1 cellular context compared by ENCODE assay signal in the genomic region with DNA sequence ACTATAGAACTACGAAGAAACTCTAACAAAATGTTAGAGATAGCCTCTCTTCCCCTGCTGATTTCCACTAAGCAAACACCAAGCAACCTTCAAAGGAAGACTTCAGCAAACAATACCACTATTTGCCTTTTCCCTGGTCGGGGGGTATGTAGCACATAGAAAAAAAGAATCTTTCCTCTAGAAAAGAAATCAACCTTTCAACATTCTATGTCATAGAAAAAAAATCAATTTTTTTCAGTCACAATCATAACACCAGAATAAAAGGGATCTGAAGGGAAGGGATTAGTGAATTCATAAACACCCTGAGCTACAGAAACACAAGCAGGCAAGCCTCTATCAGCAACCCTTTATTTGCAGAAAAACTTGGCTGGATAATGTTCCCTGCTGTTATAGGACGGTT.
TF ChIP-seq lines count a peak whose summit lies in the region.

No MANE protein-coding gene starts in this region.

TF ChIP-seq in HepG2, 621 proteins besides CTCF, POLR2A, EP300 and RAD21 (continued from another document and continues in another):
- TF ChIP-seq USF2 (IDR thresholded peaks at IDR 0.05; ENCODE audit: low read depth, low read length) (no peak), USF2 (CRISPR knock-in tag; IDR thresholded peaks at IDR 0.05; ENCODE audit: borderline replicate concordance) (no peak), ZNF282 (IDR thresholded peaks at IDR 0.05; ENCODE audit: partially characterized antibody) (no peak), ZNF710 (CRISPR knock-in tag; IDR thresholded peaks at IDR 0.05; ENCODE audit: borderline replicate concordance) (peak; percentile 63; the same call in 1 of the 2 replicates), SAP130 (CRISPR knock-in tag; IDR thresholded peaks at IDR 0.05; ENCODE audit: low read depth) (peak; percentile 81), PHF5A (CRISPR knock-in tag; IDR thresholded peaks at IDR 0.05; ENCODE audit: low read depth, unreplicated experiment) (peak; percentile 68), ZNF281 (CRISPR knock-in tag; IDR thresholded peaks at IDR 0.05; ENCODE audit: borderline replicate concordance) (peak; percentile 14; the same call in 1 of the 2 replicates), RFX3 (CRISPR knock-in tag; IDR thresholded peaks at IDR 0.05) (no peak), ATF4 (CRISPR knock-in tag; IDR thresholded peaks at IDR 0.05) (peak in 1 of 2 experiments; percentile 54; a peak in 1 of 4 replicates), SRF (IDR thresholded peaks at IDR 0.05; ENCODE audit: low read depth, low read length) (no peak), ZNF441 (CRISPR knock-in tag; IDR thresholded peaks at IDR 0.05; ENCODE audit: borderline replicate concordance) (no peak), FOXA1 (IDR thresholded peaks at IDR 0.05) (peak; percentile 72; the same call in 1 of the 2 replicates), FOXA1 (CRISPR knock-in tag; IDR thresholded peaks at IDR 0.05) (peak; percentile 90), GATAD1 (CRISPR knock-in tag; IDR thresholded peaks at IDR 0.05) (peak; percentile 39; the same call in 1 of the 2 replicates), GFI1 (CRISPR knock-in tag; IDR thresholded peaks at IDR 0.05; ENCODE audit: borderline replicate concordance) (peak; percentile 63), ZNF484 (CRISPR knock-in tag; IDR thresholded peaks at IDR 0.05; ENCODE audit: borderline replicate concordance, low read depth) (no peak), HMG20B (CRISPR knock-in tag; conservative IDR thresholded peaks at IDR 0.05) (peak; percentile 58; the same call in 1 of the 2 replicates), MEF2D (CRISPR knock-in tag; IDR thresholded peaks at IDR 0.05) (0 out of 2 replicates have a peak, but pooled peaks have one; percentile 54), HES4 (CRISPR knock-in tag; IDR thresholded peaks at IDR 0.05; ENCODE audit: borderline replicate concordance) (no peak), HDAC2 (CRISPR knock-in tag; IDR thresholded peaks at IDR 0.05) (peak; percentile 87), ZNF362 (CRISPR knock-in tag; IDR thresholded peaks at IDR 0.05; ENCODE audit: borderline replicate concordance) (peak; percentile 89; the same call in 1 of the 2 replicates), MBD4 (IDR thresholded peaks at IDR 0.05; ENCODE audit: borderline replicate concordance, low read length) (0 out of 2 replicates have a peak, but pooled peaks have one; percentile 45), PHF21A (CRISPR knock-in tag; IDR thresholded peaks at IDR 0.05) (peak; percentile 87), BCL6 (CRISPR knock-in tag; IDR thresholded peaks at IDR 0.05) (peak; percentile 95), FOXA3 (CRISPR knock-in tag; IDR thresholded peaks at IDR 0.05) (peak; percentile 90), FOXO1 (CRISPR knock-in tag; IDR thresholded peaks at IDR 0.05) (peak; percentile 73), ZNF331 (CRISPR knock-in tag; IDR thresholded peaks at IDR 0.05) (peak; percentile 51; the same call in 1 of the 2 replicates), ZNF34 (CRISPR knock-in tag; IDR thresholded peaks at IDR 0.05; ENCODE audit: borderline replicate concordance) (0 out of 2 replicates have a peak, but pooled peaks have one; percentile 59), RARA (CRISPR knock-in tag; IDR thresholded peaks at IDR 0.05) (peak; percentile 80), ZNF33A (CRISPR knock-in tag; IDR thresholded peaks at IDR 0.05; ENCODE audit: borderline replicate concordance) (peak; percentile 55; the same call in 1 of the 2 replicates), CEBPZ (IDR thresholded peaks at IDR 0.05; ENCODE audit: low read length) (no peak), TARDBP (CRISPR knock-in tag; IDR thresholded peaks at IDR 0.05) (0 out of 2 replicates have a peak, but pooled peaks have one; percentile 14)
- TF ChIP-seq, protein P1, sequence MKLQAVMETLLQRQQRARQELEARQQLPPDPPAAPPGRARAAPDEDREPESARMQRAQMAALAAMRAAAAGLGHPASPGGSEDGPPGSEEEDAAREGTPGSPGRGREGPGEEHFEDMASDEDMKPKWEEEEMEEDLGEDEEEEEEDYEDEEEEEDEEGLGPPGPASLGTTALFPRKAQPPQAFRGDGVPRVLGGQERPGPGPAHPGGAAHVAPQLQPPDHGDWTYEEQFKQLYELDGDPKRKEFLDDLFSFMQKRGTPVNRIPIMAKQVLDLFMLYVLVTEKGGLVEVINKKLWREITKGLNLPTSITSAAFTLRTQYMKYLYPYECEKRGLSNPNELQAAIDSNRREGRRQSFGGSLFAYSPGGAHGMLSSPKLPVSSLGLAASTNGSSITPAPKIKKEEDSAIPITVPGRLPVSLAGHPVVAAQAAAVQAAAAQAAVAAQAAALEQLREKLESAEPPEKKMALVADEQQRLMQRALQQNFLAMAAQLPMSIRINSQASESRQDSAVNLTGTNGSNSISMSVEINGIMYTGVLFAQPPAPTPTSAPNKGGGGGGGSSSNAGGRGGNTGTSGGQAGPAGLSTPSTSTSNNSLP (IDR thresholded peaks at IDR 0.05; ENCODE audit: low read depth, low read length) = peak; percentile 88
- TF ChIP-seq, protein P2, sequence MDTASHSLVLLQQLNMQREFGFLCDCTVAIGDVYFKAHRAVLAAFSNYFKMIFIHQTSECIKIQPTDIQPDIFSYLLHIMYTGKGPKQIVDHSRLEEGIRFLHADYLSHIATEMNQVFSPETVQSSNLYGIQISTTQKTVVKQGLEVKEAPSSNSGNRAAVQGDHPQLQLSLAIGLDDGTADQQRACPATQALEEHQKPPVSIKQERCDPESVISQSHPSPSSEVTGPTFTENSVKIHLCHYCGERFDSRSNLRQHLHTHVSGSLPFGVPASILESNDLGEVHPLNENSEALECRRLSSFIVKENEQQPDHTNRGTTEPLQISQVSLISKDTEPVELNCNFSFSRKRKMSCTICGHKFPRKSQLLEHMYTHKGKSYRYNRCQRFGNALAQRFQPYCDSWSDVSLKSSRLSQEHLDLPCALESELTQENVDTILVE (CRISPR knock-in tag; IDR thresholded peaks at IDR 0.05) = peak; percentile 39; the same call in 1 of the 2 replicates
- TF ChIP-seq, protein P3, sequence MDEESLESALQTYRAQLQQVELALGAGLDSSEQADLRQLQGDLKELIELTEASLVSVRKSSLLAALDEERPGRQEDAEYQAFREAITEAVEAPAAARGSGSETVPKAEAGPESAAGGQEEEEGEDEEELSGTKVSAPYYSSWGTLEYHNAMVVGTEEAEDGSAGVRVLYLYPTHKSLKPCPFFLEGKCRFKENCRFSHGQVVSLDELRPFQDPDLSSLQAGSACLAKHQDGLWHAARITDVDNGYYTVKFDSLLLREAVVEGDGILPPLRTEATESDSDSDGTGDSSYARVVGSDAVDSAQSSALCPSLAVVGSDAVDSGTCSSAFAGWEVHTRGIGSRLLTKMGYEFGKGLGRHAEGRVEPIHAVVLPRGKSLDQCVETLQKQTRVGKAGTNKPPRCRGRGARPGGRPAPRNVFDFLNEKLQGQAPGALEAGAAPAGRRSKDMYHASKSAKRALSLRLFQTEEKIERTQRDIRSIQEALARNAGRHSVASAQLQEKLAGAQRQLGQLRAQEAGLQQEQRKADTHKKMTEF (CRISPR knock-in tag; IDR thresholded peaks at IDR 0.05) = peak; percentile 73
- TF ChIP-seq, protein P4, sequence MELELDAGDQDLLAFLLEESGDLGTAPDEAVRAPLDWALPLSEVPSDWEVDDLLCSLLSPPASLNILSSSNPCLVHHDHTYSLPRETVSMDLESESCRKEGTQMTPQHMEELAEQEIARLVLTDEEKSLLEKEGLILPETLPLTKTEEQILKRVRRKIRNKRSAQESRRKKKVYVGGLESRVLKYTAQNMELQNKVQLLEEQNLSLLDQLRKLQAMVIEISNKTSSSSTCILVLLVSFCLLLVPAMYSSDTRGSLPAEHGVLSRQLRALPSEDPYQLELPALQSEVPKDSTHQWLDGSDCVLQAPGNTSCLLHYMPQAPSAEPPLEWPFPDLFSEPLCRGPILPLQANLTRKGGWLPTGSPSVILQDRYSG (CRISPR knock-in tag; IDR thresholded peaks at IDR 0.05) = no peak
- TF ChIP-seq, protein P5, sequence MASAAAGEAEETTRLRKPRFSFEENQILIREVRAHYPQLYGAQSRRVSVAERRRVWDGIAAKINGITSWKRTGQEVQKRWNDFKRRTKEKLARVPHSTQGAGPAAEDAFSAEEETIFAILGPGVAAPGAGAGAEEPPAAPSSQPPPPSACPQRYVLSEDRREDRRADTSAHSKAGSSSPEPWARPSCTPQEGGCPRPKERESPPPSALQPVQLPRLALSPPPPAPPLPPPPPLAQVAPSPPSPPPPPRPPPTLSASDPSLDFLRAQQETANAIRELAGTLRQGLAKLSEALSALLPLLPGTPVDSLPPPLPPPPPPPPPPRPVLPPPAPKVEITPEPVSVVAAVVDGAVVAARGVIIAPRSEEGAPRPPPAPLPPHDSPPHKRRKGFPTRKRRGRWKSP (CRISPR knock-in tag; IDR thresholded peaks at IDR 0.05) = peak; percentile 51; the same call in 1 of the 2 replicates
